ENCODE assay signal across 15 cellular contexts in genomic region chr12:16573652-16574077, GRCh38. TPM values are rescaled to one million over a fixed set of nuclear protein-coding genes. Genes with fewer than 3 reads are reported as not detected.
DNase-seq lines count a peak whose midpoint lies in the region; ATAC-seq and TF ChIP-seq lines count a peak whose summit lies in the region.
"Had no signal": no experiment of that assay in that cellular context is flagged by ENCODE, and none has a peak within 500 bp of the region (broad histone marks: within the 10 kb centered on the region; RNA-seq: fewer than 3 reads in every experiment).

No MANE protein-coding gene starts in this region.

- peak overlapping the region; percentile 14 for H3K9ac ChIP-seq in NT2/D1 (ENCODE audit: insufficient read length, low read depth)
- H3K9ac ChIP-seq: BLaER1 treated with 17β-estradiol and CSF1 and Interleukin-3, amounts not matched to agents 10 nM and 100 nM had no signal

- peaks cover 8% of the 10 kb centered on the region in 2 donors for H3K9me3 Mint-ChIP-seq in stimulated activated naive CD8-positive, alpha-beta T cell treated with anti-CD3 and anti-CD28 coated beads, Interleukin-15, amount 100 ng/mL, for 72 hours
- H3K9me3 Mint-ChIP-seq in activated naive CD4-positive, alpha-beta T cell treated with anti-CD3 and anti-CD28 coated beads for 36 hours: peaks cover 6% of the 10 kb centered on the region
- H3K9me3 Mint-ChIP-seq: dendritic cell treated with granulocyte-macrophage colony-stimulating factor and Interleukin-4, amounts not matched to agents 40 ng/mL and 50 ng/mL, for 4 days had no signal

- 58 to 69% methylated on average over 12 to 14 of the region's 16 CpGs for WGBS in gastroesophageal sphincter (ENCODE audit: low coverage in 1 of 2), 2 donors

- no peaks in the 10 kb centered on the region for H3K36me3 Mint-ChIP-seq in activated naive CD4-positive, alpha-beta T cell treated with anti-CD3 and anti-CD28 coated beads for 36 hours (ENCODE audit: low read depth)
- H3K36me3 Mint-ChIP-seq: immature natural killer cell had no signal

- no peaks in the 10 kb centered on the region for H3K36me3 ChIP-seq in NT2/D1 (ENCODE audit: insufficient read depth, insufficient read length, low read length)
- no peaks in the 10 kb centered on the region for H3K36me3 ChIP-seq in gastroesophageal sphincter
- H3K36me3 ChIP-seq: BLaER1 treated with 17β-estradiol and CSF1 and Interleukin-3, amounts not matched to agents 10 nM and 100 nM had no signal

- H3K4me1 Mint-ChIP-seq in stimulated activated naive CD8-positive, alpha-beta T cell treated with anti-CD3 and anti-CD28 coated beads, Interleukin-15, amount 100 ng/mL, for 72 hours: no peaks in the 10 kb centered on the region
- no peaks in the 10 kb centered on the region for H3K4me1 Mint-ChIP-seq in activated naive CD4-positive, alpha-beta T cell treated with anti-CD3 and anti-CD28 coated beads for 36 hours (ENCODE audit: low read depth)
- H3K4me1 Mint-ChIP-seq: immature natural killer cell had no signal

- no peak for TF ChIP-seq POLR2A in gastroesophageal sphincter (IDR thresholded peaks at IDR 0.05)

- TF ChIP-seq EP300 in gastroesophageal sphincter (IDR thresholded peaks at IDR 0.05): no peak

- DNase-seq in DMS79 treated with DMSO at 0.1 percent for 48 hours (lab: John Stamatoyannopoulos, UW) (peak; percentile 81), NT2/D1 (ENCODE audit: low read depth, low spot score) (peak; percentile 70), omental fat pad (ENCODE audit: low spot score) (peak; percentile 23), NCI-H226 (no peak)
- no peak for DNase-seq in stimulated activated naive CD8-positive, alpha-beta T cell treated with anti-CD3 and anti-CD28 coated beads, Interleukin-15, amount 100 ng/mL, for 72 hours
- DNase-seq in activated naive CD4-positive, alpha-beta T cell treated with anti-CD3 and anti-CD28 coated beads for 36 hours: no peak
- DNase-seq: activated T-cell treated with anti-CD3 and anti-CD28 coated beads, Interleukin-2, amount 50 U/mL, for 4 hours; immature natural killer cell; KG1; NCI-H526 had no signal

- ATAC-seq in gastroesophageal sphincter (peak; percentile 81), omental fat pad (ENCODE audit: low FRiP score) (no peak), GM21447 (IDR thresholded peaks at IDR 0.05; ENCODE audit: unreplicated experiment) (no peak)
- ATAC-seq in stimulated activated naive CD8-positive, alpha-beta T cell treated with anti-CD3 and anti-CD28 coated beads, Interleukin-15, amount 100 ng/mL, for 72 hours: no peak
- ATAC-seq: activated T-cell treated with anti-CD3 and anti-CD28 coated beads, Interleukin-2, amount 50 U/mL, for 4 hours had no signal

- no peak overlapping the region for H3K27ac ChIP-seq in gastroesophageal sphincter
- H3K27ac ChIP-seq: BLaER1 treated with 17β-estradiol and CSF1 and Interleukin-3, amounts not matched to agents 10 nM and 100 nM had no signal

- no peak for TF ChIP-seq CTCF in gastroesophageal sphincter (IDR thresholded peaks at IDR 0.05)
- no peak for TF ChIP-seq CTCF in omental fat pad (IDR thresholded peaks at IDR 0.05)

- intact Hi-C loops in activated naive CD4-positive, alpha-beta T cell treated with anti-CD3 and anti-CD28 coated beads for 36 hours (cut with micrococcal nuclease): no loop called here

- H3K4me3 ChIP-seq in NT2/D1 (ENCODE audit: insufficient read length, low read depth): no peak overlapping the region
- no peak overlapping the region for H3K4me3 ChIP-seq in gastroesophageal sphincter
- H3K4me3 ChIP-seq: BLaER1 treated with 17β-estradiol and CSF1 and Interleukin-3, amounts not matched to agents 10 nM and 100 nM had no signal

- H3K9me3 ChIP-seq in NT2/D1 (ENCODE audit: insufficient read depth, low read length): no peaks in the 10 kb centered on the region
- no peaks in the 10 kb centered on the region for H3K9me3 ChIP-seq in gastroesophageal sphincter
- H3K9me3 ChIP-seq: BLaER1 treated with 17β-estradiol and CSF1 and Interleukin-3, amounts not matched to agents 10 nM and 100 nM had no signal

- H3K27me3 ChIP-seq in NT2/D1 (ENCODE audit: insufficient read depth, insufficient read length): no peaks in the 10 kb centered on the region
- no peaks in the 10 kb centered on the region for H3K27me3 ChIP-seq in gastroesophageal sphincter
- H3K27me3 ChIP-seq: BLaER1 treated with 17β-estradiol and CSF1 and Interleukin-3, amounts not matched to agents 10 nM and 100 nM had no signal

- CTCF ChIA-PET in activated naive CD4-positive, alpha-beta T cell treated with anti-CD3 and anti-CD28 coated beads for 36 hours (lab: Charles Lee): no interaction called here

- no peaks in the 10 kb centered on the region for H3K27me3 Mint-ChIP-seq in stimulated activated naive CD8-positive, alpha-beta T cell treated with anti-CD3 and anti-CD28 coated beads, Interleukin-15, amount 100 ng/mL, for 72 hours
- no peaks in the 10 kb centered on the region for H3K27me3 Mint-ChIP-seq in activated naive CD4-positive, alpha-beta T cell treated with anti-CD3 and anti-CD28 coated beads for 36 hours (ENCODE audit: low read depth)
- H3K27me3 Mint-ChIP-seq: dendritic cell treated with granulocyte-macrophage colony-stimulating factor and Interleukin-4, amounts not matched to agents 40 ng/mL and 50 ng/mL, for 4 days had no signal

- no peak overlapping the region for H3K4me3 Mint-ChIP-seq in stimulated activated naive CD8-positive, alpha-beta T cell treated with anti-CD3 and anti-CD28 coated beads, Interleukin-15, amount 100 ng/mL, for 72 hours
- no peak overlapping the region for H3K4me3 Mint-ChIP-seq in activated naive CD4-positive, alpha-beta T cell treated with anti-CD3 and anti-CD28 coated beads for 36 hours
- H3K4me3 Mint-ChIP-seq: activated T-cell treated with anti-CD3 and anti-CD28 coated beads, Interleukin-2, amount 50 U/mL, for 4 hours; dendritic cell treated with granulocyte-macrophage colony-stimulating factor and Interleukin-4, amounts not matched to agents 40 ng/mL and 50 ng/mL, for 4 days; immature natural killer cell had no signal

- no peaks in the 10 kb centered on the region for H3K4me1 ChIP-seq in NT2/D1 (ENCODE audit: insufficient read depth, insufficient read length)
- H3K4me1 ChIP-seq in gastroesophageal sphincter: no peaks in the 10 kb centered on the region

- H3K27ac Mint-ChIP-seq in stimulated activated naive CD8-positive, alpha-beta T cell treated with anti-CD3 and anti-CD28 coated beads, Interleukin-15, amount 100 ng/mL, for 72 hours: no peak overlapping the region
- H3K27ac Mint-ChIP-seq in activated naive CD4-positive, alpha-beta T cell treated with anti-CD3 and anti-CD28 coated beads for 36 hours: no peak overlapping the region
- H3K27ac Mint-ChIP-seq: dendritic cell treated with granulocyte-macrophage colony-stimulating factor and Interleukin-4, amounts not matched to agents 40 ng/mL and 50 ng/mL, for 4 days; immature natural killer cell had no signal

RNA-seq across cellular contexts. Expression of gene LMO3, which starts 32.3 kb away (rescaled TPM):
- total RNA-seq in gastroesophageal sphincter (100 to 1,000 TPM in 2 of 4 donors, 10 to 100 TPM in 2; 49.1 to 174 (median 111) TPM), omental fat pad (100 to 1,000 TPM in 2 of 4 donors, 10 to 100 TPM in 2; 13.1 to 169 (median 93.0) TPM)
- total RNA-seq in activated naive CD4-positive, alpha-beta T cell treated with anti-CD3 and anti-CD28 coated beads for 36 hours: not detected
- total RNA-seq: pulmonary artery endothelial cell had no signal

Comparison
In these comparisons a context has a peak if more than half of its experiments do, and no peak if none do; other contexts are left out.
1. DNase-seq: peak in DMS79 treated with DMSO at 0.1 percent for 48 hours (single experiment), NT2/D1 (single experiment) and omental fat pad (single experiment); none in stimulated activated naive CD8-positive, alpha-beta T cell treated with anti-CD3 and anti-CD28 coated beads, Interleukin-15, amount 100 ng/mL, for 72 hours (0 of 2), NCI-H226 (single experiment) and activated naive CD4-positive, alpha-beta T cell treated with anti-CD3 and anti-CD28 coated beads for 36 hours (single experiment).
2. RNA of gene LMO3, which starts 32.3 kb away (total RNA-seq): 49.1 to 174 TPM in gastroesophageal sphincter and 13.1 to 169 TPM in omental fat pad; not detected in activated naive CD4-positive, alpha-beta T cell treated with anti-CD3 and anti-CD28 coated beads for 36 hours; every median in the first group is over 10 times any median in the second.